Comparison of ENCODE assay signal across 28 cellular contexts in the genomic region with DNA sequence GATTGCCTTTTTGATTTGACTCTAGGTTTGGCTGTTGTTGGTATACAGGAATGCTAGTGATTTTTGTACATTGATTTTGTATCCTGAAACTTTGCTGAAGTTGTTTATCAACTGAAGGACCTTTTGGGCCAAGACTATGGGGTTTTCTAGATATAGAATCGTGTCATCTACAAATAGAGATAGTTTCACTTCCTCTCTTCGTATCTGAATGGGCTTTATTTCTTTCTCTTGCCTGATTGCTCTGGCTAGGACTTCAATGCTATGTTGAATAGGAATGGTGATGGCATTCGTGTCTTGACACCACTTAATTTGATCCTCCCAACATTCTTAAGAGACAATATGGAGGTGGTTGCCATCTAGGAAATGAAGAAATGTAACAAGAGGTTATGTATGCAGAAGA.
"Had no signal": no experiment of that assay in that cellular context is flagged by ENCODE, and none has a peak within 500 bp of the region (broad histone marks: within the 10 kb centered on the region; RNA-seq: fewer than 3 reads in every experiment).

No MANE protein-coding gene starts in this region.

- H3K27ac ChIP-seq: brain microvascular endothelial cell, coronary artery, dorsolateral prefrontal cortex, esophagus squamous epithelium, gastroesophageal sphincter, heart right ventricle had no signal

- H3K4me1 ChIP-seq: esophagus squamous epithelium, gastroesophageal sphincter, heart right ventricle had no signal

- ATAC-seq: activated CD4-positive, alpha-beta T cell treated with anti-CD3 and anti-CD28 coated beads for 36 hours; activated CD8-positive, alpha-beta T cell treated with anti-CD3 and anti-CD28 coated beads, Interleukin-2, amount 10 ng/mL, durations not matched to agents 7 days and 5 days; activated T-cell treated with anti-CD3 and anti-CD28 coated beads, Interleukin-2, amount 50 U/mL, for 72 hours; gastroesophageal sphincter; heart right ventricle had no signal

- H3K9me3 ChIP-seq: gastroesophageal sphincter had no signal

- H3K27me3 ChIP-seq: brain microvascular endothelial cell, esophagus squamous epithelium, gastroesophageal sphincter, heart right ventricle had no signal

- FAIRE-seq: astrocyte, bronchial epithelial cell had no signal

- DNase-seq: activated CD4-positive, alpha-beta memory T cell treated with anti-CD3 and anti-CD28 coated beads for 36 hours; activated CD4-positive, alpha-beta T cell treated with anti-CD3 and anti-CD28 coated beads for 36 hours; activated CD4-positive, alpha-beta T cell treated with anti-CD3 and anti-CD28 coated beads, Interleukin-2, amount 10 ng/mL, durations not matched to agents 24 days and 14 days; activated CD4-positive, CD25-positive, alpha-beta regulatory T cell; activated CD4-positive, CD25-positive, alpha-beta regulatory T cell treated with anti-CD3 and anti-CD28 coated beads, Interleukin-2, amount 50 U/mL, for 72 hours; activated CD8-positive, alpha-beta memory T cell treated with anti-CD3 and anti-CD28 coated beads, Interleukin-2, amount 50 U/mL, for 48 hours; activated CD8-positive, alpha-beta T cell treated with anti-CD3 and anti-CD28 coated beads, Interleukin-2, amount 10 ng/mL, durations not matched to agents 7 days and 5 days; activated gamma-delta T cell; activated naive CD4-positive, alpha-beta T cell; activated naive CD4-positive, alpha-beta T cell treated with anti-CD3 and anti-CD28 coated beads, Interleukin-2, amount 10 ng/mL, durations not matched to agents 7 days and 5 days; activated T-cell treated with anti-CD3 and anti-CD28 coated beads for 4 hours; activated T-cell treated with anti-CD3 and anti-CD28 coated beads, Interleukin-2, amount 50 U/mL, for 24 hours; activated T-cell treated with anti-CD3 and anti-CD28 coated beads, Interleukin-2, amount 50 U/mL, for 72 hours; amniotic stem cell; anterior cingulate cortex; brain microvascular endothelial cell; dorsolateral prefrontal cortex; effector memory CD4-positive, alpha-beta T cell; erythroblast; esophagus squamous epithelium; foreskin melanocyte; heart right ventricle; hippocampal formation; T1000 had no signal

- H3K4me3 ChIP-seq: coronary artery, dorsolateral prefrontal cortex, esophagus squamous epithelium, gastroesophageal sphincter, heart right ventricle had no signal

- H3K36me3 ChIP-seq: brain microvascular endothelial cell, esophagus squamous epithelium, gastroesophageal sphincter, heart right ventricle had no signal
